ENCODE assay signal across 34 cellular contexts in the genomic region with DNA sequence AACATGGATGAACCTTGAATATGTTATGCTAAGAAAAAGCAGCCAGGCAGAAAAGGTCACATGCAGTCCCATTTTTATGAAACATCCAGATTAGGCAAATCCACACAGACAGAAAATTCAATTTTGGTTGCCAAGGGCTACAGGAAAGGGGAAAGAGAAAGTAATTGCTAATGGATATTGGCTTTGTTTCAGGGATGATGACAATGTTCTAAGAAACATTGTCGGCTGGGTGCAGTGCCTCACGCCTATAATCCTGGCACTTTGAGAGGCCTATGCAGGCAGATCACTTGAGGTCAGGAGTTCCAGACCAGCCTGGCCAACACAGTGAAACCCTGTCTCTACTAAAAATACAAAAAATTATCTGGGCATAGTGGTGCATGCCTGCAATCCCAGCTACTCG.
"Had no signal": no experiment of that assay in that cellular context is flagged by ENCODE, and none has a peak within 500 bp of the region (broad histone marks: within the 10 kb centered on the region; RNA-seq: fewer than 3 reads in every experiment).

No MANE protein-coding gene starts in this region.

- H2AFZ ChIP-seq: hepatocyte had no signal

- ATAC-seq: activated naive CD8-positive, alpha-beta T cell treated with anti-CD3 and anti-CD28 coated beads, Interleukin-2, amount 50 U/mL, for 24 hours; activated T-cell treated with anti-CD3 and anti-CD28 coated beads, Interleukin-2, amount 50 U/mL, for 4 hours; activated T-helper 17 cell treated with anti-CD3 and anti-CD28 coated beads, Interleukin-2, amount 50 U/mL, for 72 hours; effector memory CD8-positive, alpha-beta T cell; gastroesophageal sphincter; left colon; naive thymus-derived CD4-positive, alpha-beta T cell; sciatic nerve; upper lobe of right lung had no signal

- H3K27ac ChIP-seq: colonic mucosa, dorsolateral prefrontal cortex, gastroesophageal sphincter, hepatocyte, ovary, skin epidermis, thyroid gland, upper lobe of right lung, VCaP had no signal

- H3K9me3 ChIP-seq: colonic mucosa, gastroesophageal sphincter, ovary, thyroid gland, upper lobe of right lung had no signal

- H3K27me3 ChIP-seq: colonic mucosa, dorsolateral prefrontal cortex, gastroesophageal sphincter, hepatocyte, ovary, thyroid gland, upper lobe of right lung had no signal

- H3K36me3 ChIP-seq: colonic mucosa, ovary had no signal

- H3K4me3 Mint-ChIP-seq: activated CD4-positive, alpha-beta memory T cell treated with anti-CD3 and anti-CD28 coated beads, Interleukin-2, amount 10 ng/mL, durations not matched to agents 7 days and 5 days; activated CD4-positive, alpha-beta T cell treated with anti-CD3 and anti-CD28 coated beads, Interleukin-2, amount 10 ng/mL, durations not matched to agents 7 days and 5 days; activated naive CD8-positive, alpha-beta T cell treated with anti-CD3 and anti-CD28 coated beads, Interleukin-2, amount 50 U/mL, for 24 hours; activated T-cell treated with anti-CD3 and anti-CD28 coated beads, Interleukin-2, amount 50 U/mL, for 4 hours; activated T-helper 17 cell treated with anti-CD3 and anti-CD28 coated beads, Interleukin-2, amount 50 U/mL, for 72 hours; effector memory CD8-positive, alpha-beta T cell; memory B cell; naive thymus-derived CD4-positive, alpha-beta T cell; stimulated activated naive CD8-positive, alpha-beta T cell treated with anti-CD3 and anti-CD28 coated beads, Interleukin-15, Interleukin-2, amounts not matched to agents 100 ng/mL and 50 ng/mL, for 24 hours had no signal

- H3K9me3 Mint-ChIP-seq: activated T-cell treated with anti-CD3 and anti-CD28 coated beads, Interleukin-2, amount 50 U/mL, for 4 hours; activated T-helper 17 cell treated with anti-CD3 and anti-CD28 coated beads, Interleukin-2, amount 50 U/mL, for 72 hours; effector memory CD8-positive, alpha-beta T cell; memory B cell had no signal

- H3K27ac Mint-ChIP-seq: activated CD4-positive, alpha-beta memory T cell treated with anti-CD3 and anti-CD28 coated beads, Interleukin-2, amount 10 ng/mL, durations not matched to agents 7 days and 5 days; activated CD4-positive, alpha-beta T cell treated with anti-CD3 and anti-CD28 coated beads, Interleukin-2, amount 10 ng/mL, durations not matched to agents 7 days and 5 days; activated naive CD8-positive, alpha-beta T cell treated with anti-CD3 and anti-CD28 coated beads, Interleukin-2, amount 50 U/mL, for 24 hours; activated T-helper 17 cell treated with anti-CD3 and anti-CD28 coated beads, Interleukin-2, amount 50 U/mL, for 72 hours; memory B cell; progenitor cell of endocrine pancreas; stimulated activated naive CD8-positive, alpha-beta T cell treated with anti-CD3 and anti-CD28 coated beads, Interleukin-15, Interleukin-2, amounts not matched to agents 100 ng/mL and 50 ng/mL, for 24 hours had no signal

- H3K4me3 ChIP-seq: colonic mucosa, dorsolateral prefrontal cortex, gastroesophageal sphincter, hepatocyte, ovary, skin epidermis, thyroid gland, upper lobe of right lung had no signal

- DNase-seq: activated CD4-positive, alpha-beta memory T cell treated with anti-CD3 and anti-CD28 coated beads, Interleukin-2, amount 10 ng/mL, durations not matched to agents 7 days and 5 days; activated CD4-positive, alpha-beta T cell treated with anti-CD3 and anti-CD28 coated beads, Interleukin-2, amount 10 ng/mL, durations not matched to agents 7 days and 5 days; activated gamma-delta T cell treated with Interleukin-2 at 50 U/mL for 16 hours; activated naive CD4-positive, alpha-beta T cell treated with anti-CD3 and anti-CD28 coated beads, Interleukin-2, amount 50 U/mL, for 16 hours; activated naive CD8-positive, alpha-beta T cell treated with anti-CD3 and anti-CD28 coated beads, Interleukin-2, amount 50 U/mL, for 24 hours; activated T-cell treated with anti-CD3 and anti-CD28 coated beads, Interleukin-2, amount 50 U/mL, for 4 hours; amygdala; colonic mucosa; dorsolateral prefrontal cortex; effector memory CD8-positive, alpha-beta T cell; erythroblast; left colon; midbrain; naive thymus-derived CD4-positive, alpha-beta T cell; ovary; retina; stimulated activated CD4-positive, alpha-beta T cell treated with anti-CD3 and anti-CD28 coated beads, Interleukin-12 subunit alpha, Interleukin-12 subunit beta, amount 100 ng/mL, for 4 hours; stimulated activated CD4-positive, alpha-beta T cell treated with anti-CD3 and anti-CD28 coated beads, Interleukin-4, amount 100 ng/mL, for 1 hour; substantia nigra; T-helper 9 cell; thyroid gland; upper lobe of right lung had no signal

- H3K4me1 ChIP-seq: colonic mucosa, thyroid gland, upper lobe of right lung had no signal

- H3K4me2 ChIP-seq: hepatocyte had no signal

- FAIRE-seq: bronchial epithelial cell, keratinocyte, TTC549 had no signal
